Comparison of ENCODE assay signal across 8 cellular contexts in genomic region chr1:202926578-202927491, GRCh38. TPM values are rescaled to one million over a fixed set of nuclear protein-coding genes. Genes with fewer than 3 reads are reported as not detected.
DNase-seq lines count a peak whose midpoint lies in the region; ATAC-seq, FAIRE-seq and TF ChIP-seq lines count a peak whose summit lies in the region.

TSS of gene KLHL12 (minus strand) at chr1:202927234. CDS start at chr1:202925162, 2,072 bp downstream.

- no peaks in the 10 kb centered on the region for H3K36me3 ChIP-seq in BJ (ENCODE audit: control insufficient read depth, insufficient read depth, low read length)

- H3K27me3 Mint-ChIP-seq in activated CD4-positive, alpha-beta T cell treated with anti-CD3 and anti-CD28 coated beads for 36 hours = no peaks in the 10 kb centered on the region

- H3K9me3 Mint-ChIP-seq in activated CD4-positive, alpha-beta T cell treated with anti-CD3 and anti-CD28 coated beads for 36 hours (ENCODE audit: low read depth) = no peaks in the 10 kb centered on the region

- peaks cover 24% of the 10 kb centered on the region for H3K4me1 Mint-ChIP-seq in activated CD4-positive, alpha-beta T cell treated with anti-CD3 and anti-CD28 coated beads for 36 hours

- H3K27me3 ChIP-seq in BJ (ENCODE audit: control insufficient read depth, insufficient read depth, low read length) = no peaks in the 10 kb centered on the region

- peak; percentile 75 for ATAC-seq in HG03457 (IDR thresholded peaks at IDR 0.05; ENCODE audit: unreplicated experiment)
- peak; percentile 96 for ATAC-seq in activated CD4-positive, alpha-beta T cell treated with anti-CD3 and anti-CD28 coated beads for 36 hours

- H3K27ac Mint-ChIP-seq in activated CD4-positive, alpha-beta T cell treated with anti-CD3 and anti-CD28 coated beads for 36 hours = peak within 1 kb of the TSS; percentile 85

- intact Hi-C loops in activated CD4-positive, alpha-beta T cell treated with anti-CD3 and anti-CD28 coated beads for 36 hours (cut with DNase I, micrococcal nuclease) = loop anchor here (1.0 to 5.0 kb wide), 11 partner anchors 31 to 1485 kb away; partner anchors contain the start of genes ADIPOR1 (in 2 of the 2), TMEM183A (in 2 of the 2), CYB5R1 (in 1 of the 2) and PCAT6 (in 1 of the 2)

- peak; percentile 96 for FAIRE-seq in GM19239 (lab: Jason Lieb, UNC)

- CTCF ChIA-PET in BJ (lab: Yijun Ruan, JAX) = interaction anchor here (0.7 to 1.8 kb wide), 5 partner anchors 11 to 340 kb away, joined by 3 to 4 read pairs (median 3); partner anchors contain the start of genes RABIF and TMEM183A
- CTCF ChIA-PET in activated CD4-positive, alpha-beta T cell treated with anti-CD3 and anti-CD28 coated beads for 36 hours (lab: Charles Lee) = interaction anchor here (0.6 to 1.2 kb wide), 4 partner anchors 72 to 202 kb away, joined by 3 to 6 read pairs (median 3); no protein-coding TSS in a partner anchor

- DNase-seq in BJ (ENCODE audit: low read depth) (peak; percentile 66), GM19239 (ENCODE audit: insufficient read length, low spot score) (peak; percentile 87), NCI-H524 (lab: John Stamatoyannopoulos, UW) (peak; percentile 92 to 96), choroid plexus epithelial cell (ENCODE audit: low read depth) (peak; percentile 98), kidney glomerular epithelial cell (lab: John Stamatoyannopoulos, UW) (peak; percentile 83)
- DNase-seq in activated CD4-positive, alpha-beta T cell treated with anti-CD3 and anti-CD28 coated beads for 36 hours = peak; percentile 98
- peak; percentile 87 to 89 for DNase-seq in stimulated activated CD4-positive, alpha-beta T cell treated with anti-CD3 and anti-CD28 coated beads, Interleukin-1b, Interleukin-23, amount 100 ng/mL, for 1 hour (ENCODE audit: low read depth in 2 of 2)

- POLR2A ChIA-PET in BJ (lab: Charles Lee) = no interaction called here
- POLR2A ChIA-PET in activated CD4-positive, alpha-beta T cell treated with anti-CD3 and anti-CD28 coated beads for 36 hours (lab: Charles Lee) = interaction anchor here (0.5 to 1.0 kb wide), 4 partner anchors 11 to 194 kb away, joined by 3 to 4 read pairs (median 4); partner anchors contain the start of gene TMEM183A

- peak within 1 kb of the TSS; percentile 86 for H3K4me3 Mint-ChIP-seq in activated CD4-positive, alpha-beta T cell treated with anti-CD3 and anti-CD28 coated beads for 36 hours

- peak within 1 kb of the TSS; percentile 91 for H3K4me3 ChIP-seq in BJ (ENCODE audit: low read depth, low read length)
- H3K4me3 ChIP-seq in choroid plexus epithelial cell (ENCODE audit: low read depth, low read length) = peak within 1 kb of the TSS; percentile 97

- TF ChIP-seq CTCF in BJ (IDR thresholded peaks at IDR 0.05; ENCODE audit: insufficient read depth, low read depth, low read length) (peak; percentile 65), choroid plexus epithelial cell (conservative IDR thresholded peaks at IDR 0.05; ENCODE audit: low read depth, low read length) (peak; percentile 81)

- peaks cover 20% of the 10 kb centered on the region for H3K36me3 Mint-ChIP-seq in activated CD4-positive, alpha-beta T cell treated with anti-CD3 and anti-CD28 coated beads for 36 hours (ENCODE audit: low read depth)

RNA-seq across cellular contexts. Expression of gene KLHL12, which starts in this region (rescaled TPM):
- 22.7 and 35.0 TPM in 2 replicates for polyA plus RNA-seq in BJ (2011; rRNA removed)
- polyA minus RNA-seq in BJ (2011; rRNA and poly(A)+ RNA removed) = 14.8 and 23.8 TPM in 2 replicates
- total RNA-seq in activated CD4-positive, alpha-beta T cell treated with anti-CD3 and anti-CD28 coated beads for 36 hours = 10 to 100 TPM; 32.1 to 39.1 TPM

Comparison
In these comparisons a context has a peak if more than half of its experiments do, and no peak if none do; other contexts are left out.
1. Peak in every context shown above with its lines: DNase-seq, ATAC-seq and H3K4me3 ChIP-seq.